Comparison of ENCODE assay signal across 1 cellular context in the genomic region with DNA sequence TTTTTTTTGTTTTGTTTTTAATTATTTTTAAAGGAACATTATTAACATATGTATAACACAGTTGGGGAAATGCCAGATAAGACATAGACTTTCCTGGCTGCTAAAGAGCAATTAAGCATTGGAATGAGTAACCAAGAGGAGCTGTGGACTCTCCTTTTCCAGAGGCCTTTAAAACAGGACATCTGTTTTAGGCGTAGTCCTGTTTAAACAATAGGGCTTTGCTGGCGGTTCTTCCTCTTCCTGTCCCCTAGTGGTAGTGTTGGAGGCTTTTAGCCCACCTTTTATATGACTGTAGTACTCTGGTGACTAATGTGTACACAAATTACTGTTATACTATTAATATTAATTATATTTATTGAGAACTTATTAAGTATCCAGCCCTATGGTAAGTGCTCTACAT.
TF ChIP-seq lines count a peak whose summit lies in the region.

No MANE protein-coding gene starts in this region.

TF ChIP-seq in H1, 55 proteins besides CTCF, POLR2A, EP300 and RAD21:
- TF ChIP-seq, protein P1, sequence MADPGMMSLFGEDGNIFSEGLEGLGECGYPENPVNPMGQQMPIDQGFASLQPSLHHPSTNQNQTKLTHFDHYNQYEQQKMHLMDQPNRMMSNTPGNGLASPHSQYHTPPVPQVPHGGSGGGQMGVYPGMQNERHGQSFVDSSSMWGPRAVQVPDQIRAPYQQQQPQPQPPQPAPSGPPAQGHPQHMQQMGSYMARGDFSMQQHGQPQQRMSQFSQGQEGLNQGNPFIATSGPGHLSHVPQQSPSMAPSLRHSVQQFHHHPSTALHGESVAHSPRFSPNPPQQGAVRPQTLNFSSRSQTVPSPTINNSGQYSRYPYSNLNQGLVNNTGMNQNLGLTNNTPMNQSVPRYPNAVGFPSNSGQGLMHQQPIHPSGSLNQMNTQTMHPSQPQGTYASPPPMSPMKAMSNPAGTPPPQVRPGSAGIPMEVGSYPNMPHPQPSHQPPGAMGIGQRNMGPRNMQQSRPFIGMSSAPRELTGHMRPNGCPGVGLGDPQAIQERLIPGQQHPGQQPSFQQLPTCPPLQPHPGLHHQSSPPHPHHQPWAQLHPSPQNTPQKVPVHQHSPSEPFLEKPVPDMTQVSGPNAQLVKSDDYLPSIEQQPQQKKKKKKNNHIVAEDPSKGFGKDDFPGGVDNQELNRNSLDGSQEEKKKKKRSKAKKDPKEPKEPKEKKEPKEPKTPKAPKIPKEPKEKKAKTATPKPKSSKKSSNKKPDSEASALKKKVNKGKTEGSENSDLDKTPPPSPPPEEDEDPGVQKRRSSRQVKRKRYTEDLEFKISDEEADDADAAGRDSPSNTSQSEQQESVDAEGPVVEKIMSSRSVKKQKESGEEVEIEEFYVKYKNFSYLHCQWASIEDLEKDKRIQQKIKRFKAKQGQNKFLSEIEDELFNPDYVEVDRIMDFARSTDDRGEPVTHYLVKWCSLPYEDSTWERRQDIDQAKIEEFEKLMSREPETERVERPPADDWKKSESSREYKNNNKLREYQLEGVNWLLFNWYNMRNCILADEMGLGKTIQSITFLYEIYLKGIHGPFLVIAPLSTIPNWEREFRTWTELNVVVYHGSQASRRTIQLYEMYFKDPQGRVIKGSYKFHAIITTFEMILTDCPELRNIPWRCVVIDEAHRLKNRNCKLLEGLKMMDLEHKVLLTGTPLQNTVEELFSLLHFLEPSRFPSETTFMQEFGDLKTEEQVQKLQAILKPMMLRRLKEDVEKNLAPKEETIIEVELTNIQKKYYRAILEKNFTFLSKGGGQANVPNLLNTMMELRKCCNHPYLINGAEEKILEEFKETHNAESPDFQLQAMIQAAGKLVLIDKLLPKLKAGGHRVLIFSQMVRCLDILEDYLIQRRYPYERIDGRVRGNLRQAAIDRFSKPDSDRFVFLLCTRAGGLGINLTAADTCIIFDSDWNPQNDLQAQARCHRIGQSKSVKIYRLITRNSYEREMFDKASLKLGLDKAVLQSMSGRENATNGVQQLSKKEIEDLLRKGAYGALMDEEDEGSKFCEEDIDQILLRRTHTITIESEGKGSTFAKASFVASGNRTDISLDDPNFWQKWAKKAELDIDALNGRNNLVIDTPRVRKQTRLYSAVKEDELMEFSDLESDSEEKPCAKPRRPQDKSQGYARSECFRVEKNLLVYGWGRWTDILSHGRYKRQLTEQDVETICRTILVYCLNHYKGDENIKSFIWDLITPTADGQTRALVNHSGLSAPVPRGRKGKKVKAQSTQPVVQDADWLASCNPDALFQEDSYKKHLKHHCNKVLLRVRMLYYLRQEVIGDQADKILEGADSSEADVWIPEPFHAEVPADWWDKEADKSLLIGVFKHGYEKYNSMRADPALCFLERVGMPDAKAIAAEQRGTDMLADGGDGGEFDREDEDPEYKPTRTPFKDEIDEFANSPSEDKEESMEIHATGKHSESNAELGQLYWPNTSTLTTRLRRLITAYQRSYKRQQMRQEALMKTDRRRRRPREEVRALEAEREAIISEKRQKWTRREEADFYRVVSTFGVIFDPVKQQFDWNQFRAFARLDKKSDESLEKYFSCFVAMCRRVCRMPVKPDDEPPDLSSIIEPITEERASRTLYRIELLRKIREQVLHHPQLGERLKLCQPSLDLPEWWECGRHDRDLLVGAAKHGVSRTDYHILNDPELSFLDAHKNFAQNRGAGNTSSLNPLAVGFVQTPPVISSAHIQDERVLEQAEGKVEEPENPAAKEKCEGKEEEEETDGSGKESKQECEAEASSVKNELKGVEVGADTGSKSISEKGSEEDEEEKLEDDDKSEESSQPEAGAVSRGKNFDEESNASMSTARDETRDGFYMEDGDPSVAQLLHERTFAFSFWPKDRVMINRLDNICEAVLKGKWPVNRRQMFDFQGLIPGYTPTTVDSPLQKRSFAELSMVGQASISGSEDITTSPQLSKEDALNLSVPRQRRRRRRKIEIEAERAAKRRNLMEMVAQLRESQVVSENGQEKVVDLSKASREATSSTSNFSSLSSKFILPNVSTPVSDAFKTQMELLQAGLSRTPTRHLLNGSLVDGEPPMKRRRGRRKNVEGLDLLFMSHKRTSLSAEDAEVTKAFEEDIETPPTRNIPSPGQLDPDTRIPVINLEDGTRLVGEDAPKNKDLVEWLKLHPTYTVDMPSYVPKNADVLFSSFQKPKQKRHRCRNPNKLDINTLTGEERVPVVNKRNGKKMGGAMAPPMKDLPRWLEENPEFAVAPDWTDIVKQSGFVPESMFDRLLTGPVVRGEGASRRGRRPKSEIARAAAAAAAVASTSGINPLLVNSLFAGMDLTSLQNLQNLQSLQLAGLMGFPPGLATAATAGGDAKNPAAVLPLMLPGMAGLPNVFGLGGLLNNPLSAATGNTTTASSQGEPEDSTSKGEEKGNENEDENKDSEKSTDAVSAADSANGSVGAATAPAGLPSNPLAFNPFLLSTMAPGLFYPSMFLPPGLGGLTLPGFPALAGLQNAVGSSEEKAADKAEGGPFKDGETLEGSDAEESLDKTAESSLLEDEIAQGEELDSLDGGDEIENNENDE (IDR thresholded peaks at IDR 0.05; ENCODE audit: insufficient replicate concordance, low read length), result no peak
- TF ChIP-seq KDM1A (IDR thresholded peaks at IDR 0.05; ENCODE audit: borderline replicate concordance, low read length) (no peak), SIN3A (conservative IDR thresholded peaks at IDR 0.05 in 1 of 2, IDR thresholded peaks at IDR 0.05 in 1 of 2; ENCODE audit: low read depth in 1 of 2, low read length in 2 of 2) (no peak), POU5F1 (IDR thresholded peaks at IDR 0.05; ENCODE audit: low read depth, low read length) (no peak), GTF2F1 (IDR thresholded peaks at IDR 0.05; ENCODE audit: borderline replicate concordance, low read depth, low read length) (no peak)
TF ChIP-seq in H1: peak in this region for 0.
